Comparison of ENCODE assay signal across 17 cellular contexts in genomic region chr11:130202818-130203671, GRCh38. TPM values are rescaled to one million over a fixed set of nuclear protein-coding genes. Genes with fewer than 3 reads are reported as not detected.
DNase-seq lines count a peak whose midpoint lies in the region; ATAC-seq and TF ChIP-seq lines count a peak whose summit lies in the region.
"Had no signal": no experiment of that assay in that cellular context is flagged by ENCODE, and none has a peak within 500 bp of the region (broad histone marks: within the 10 kb centered on the region; RNA-seq: fewer than 3 reads in every experiment).

No MANE protein-coding gene starts in this region.

- intact Hi-C loops in Caco-2 (cut with micrococcal nuclease; ENCODE audit: unreplicated experiment): no loop called here

- H3K4me3 Mint-ChIP-seq in Caco-2 (ENCODE audit: unreplicated experiment) (no peak overlapping the region), memory B cell (peak overlapping the region; percentile 49), type B pancreatic cell (no peak overlapping the region)
- H3K4me3 Mint-ChIP-seq in stimulated activated effector memory CD8-positive, alpha-beta T cell treated with anti-CD3 and anti-CD28 coated beads, Interleukin-12 subunit alpha, Interleukin-12 subunit beta, amount 100 ng/mL, for 72 hours: no peak overlapping the region
- H3K4me3 Mint-ChIP-seq: CD4-positive, CD25-positive, alpha-beta regulatory T cell had no signal

- H3K27me3 Mint-ChIP-seq in Caco-2 (ENCODE audit: insufficient read depth, unreplicated experiment): no peaks in the 10 kb centered on the region
- no peaks in the 10 kb centered on the region for H3K27me3 Mint-ChIP-seq in memory B cell
- no peaks in the 10 kb centered on the region for H3K27me3 Mint-ChIP-seq in type B pancreatic cell
- H3K27me3 Mint-ChIP-seq: CD4-positive, CD25-positive, alpha-beta regulatory T cell had no signal

- no peaks in the 10 kb centered on the region for H3K4me1 ChIP-seq in Caco-2
- H3K4me1 ChIP-seq in RWPE2 (ENCODE audit: insufficient read depth, poor library complexity, severe bottlenecking): peaks cover 1% of the 10 kb centered on the region

- H3K4me1 Mint-ChIP-seq in Caco-2 (ENCODE audit: low read depth, unreplicated experiment) (no peaks in the 10 kb centered on the region), memory B cell (peaks cover 23% of the 10 kb centered on the region), type B pancreatic cell (ENCODE audit: unreplicated experiment) (no peaks in the 10 kb centered on the region)
- H3K4me1 Mint-ChIP-seq in stimulated activated effector memory CD8-positive, alpha-beta T cell treated with anti-CD3 and anti-CD28 coated beads, Interleukin-12 subunit alpha, Interleukin-12 subunit beta, amount 100 ng/mL, for 72 hours: no peaks in the 10 kb centered on the region
- H3K4me1 Mint-ChIP-seq: CD4-positive, CD25-positive, alpha-beta regulatory T cell had no signal

- POLR2A ChIA-PET in Caco-2 (lab: Charles Lee): no interaction called here

- no peak for TF ChIP-seq CTCF in Caco-2 (IDR thresholded peaks at IDR 0.05; ENCODE audit: insufficient read depth in 1 of 2, low read depth in 1 of 2, low read length in 1 of 2, severe bottlenecking in 1 of 2, unreplicated experiment in 1 of 2)
- TF ChIP-seq CTCF in RWPE2 (IDR thresholded peaks at IDR 0.05; ENCODE audit: poor library complexity, severe bottlenecking): no peak
- no peak for TF ChIP-seq CTCF in type B pancreatic cell (conservative IDR thresholded peaks at IDR 0.05)

- H3K27ac Mint-ChIP-seq in Caco-2 (ENCODE audit: unreplicated experiment): peak overlapping the region; percentile 3
- H3K27ac Mint-ChIP-seq in memory B cell: peak overlapping the region; percentile 21
- H3K27ac Mint-ChIP-seq in stimulated activated effector memory CD8-positive, alpha-beta T cell treated with anti-CD3 and anti-CD28 coated beads, Interleukin-12 subunit alpha, Interleukin-12 subunit beta, amount 100 ng/mL, for 72 hours: no peak overlapping the region
- H3K27ac Mint-ChIP-seq in type B pancreatic cell: no peak overlapping the region

- H3K9me3 Mint-ChIP-seq in Caco-2 (ENCODE audit: unreplicated experiment): no peaks in the 10 kb centered on the region
- no peaks in the 10 kb centered on the region for H3K9me3 Mint-ChIP-seq in memory B cell
- H3K9me3 Mint-ChIP-seq in stimulated activated effector memory CD8-positive, alpha-beta T cell treated with anti-CD3 and anti-CD28 coated beads, Interleukin-12 subunit alpha, Interleukin-12 subunit beta, amount 100 ng/mL, for 72 hours: no peaks in the 10 kb centered on the region
- no peaks in the 10 kb centered on the region for H3K9me3 Mint-ChIP-seq in type B pancreatic cell
- H3K9me3 Mint-ChIP-seq: CD4-positive, CD25-positive, alpha-beta regulatory T cell had no signal

- H3K4me3 ChIP-seq in Caco-2 (ENCODE audit: low read depth, low read length) (no peak overlapping the region), RWPE2 (ENCODE audit: severe bottlenecking) (no peak overlapping the region)
- H3K4me3 ChIP-seq: SK-N-MC had no signal

- H3K27me3 ChIP-seq in Caco-2 (replicated peaks; ENCODE audit: control insufficient read depth, insufficient read depth, low read length) (no peaks in the 10 kb centered on the region), RWPE2 (ENCODE audit: insufficient read depth, poor library complexity, severe bottlenecking) (no peaks in the 10 kb centered on the region)

- peaks cover 96% of the 10 kb centered on the region for H3K36me3 Mint-ChIP-seq in Caco-2 (ENCODE audit: insufficient read depth, unreplicated experiment)
- peaks cover 33% of the 10 kb centered on the region for H3K36me3 Mint-ChIP-seq in memory B cell
- H3K36me3 Mint-ChIP-seq in stimulated activated effector memory CD8-positive, alpha-beta T cell treated with anti-CD3 and anti-CD28 coated beads, Interleukin-12 subunit alpha, Interleukin-12 subunit beta, amount 100 ng/mL, for 72 hours: no peaks in the 10 kb centered on the region
- peaks cover 12% of the 10 kb centered on the region for H3K36me3 Mint-ChIP-seq in type B pancreatic cell
- H3K36me3 Mint-ChIP-seq: CD4-positive, CD25-positive, alpha-beta regulatory T cell had no signal

- no TSS peak for BruUV-seq in Caco-2 (replicated peaks; lab: Mats Ljungman, UMichigan)

- H3K36me3 ChIP-seq in Caco-2 (ENCODE audit: control insufficient read depth, insufficient read depth, low read length) (peaks cover 24% of the 10 kb centered on the region), RWPE2 (ENCODE audit: low read depth) (peaks cover 38% of the 10 kb centered on the region)

- H3K9me3 ChIP-seq in Caco-2: no peaks in the 10 kb centered on the region
- H3K9me3 ChIP-seq in RWPE2 (ENCODE audit: severe bottlenecking): no peaks in the 10 kb centered on the region

- DNase-seq in Caco-2 (peak in 1 of 2 experiments; percentile 35), RWPE2 (ENCODE audit: low spot score) (peak; percentile 40), memory B cell (ENCODE audit: low spot score in 2 of 2) (no peak), kidney tubule cell (ENCODE audit: low spot score) (no peak), NCI-H2107 treated with DMSO at 0.1 percent for 48 hours (lab: John Stamatoyannopoulos, UW; ENCODE audit: unreplicated experiment) (no peak), type B pancreatic cell (ENCODE audit: extremely low spot score, unreplicated experiment) (no peak)
- DNase-seq in stimulated activated effector memory CD8-positive, alpha-beta T cell treated with anti-CD3 and anti-CD28 coated beads, Interleukin-12 subunit alpha, Interleukin-12 subunit beta, amount 100 ng/mL, for 72 hours (ENCODE audit: low spot score in 2 of 2): no peak
- DNase-seq: ACHN; AML-193; CD4-positive, CD25-positive, alpha-beta regulatory T cell; HCEC 1CT; NCI-H1436 treated with DMSO at 0.1 percent for 48 hours; NCI-H2081; NCI-H510A treated with DMSO at 0.1 percent for 48 hours had no signal

- CTCF ChIA-PET in Caco-2 (lab: Charles Lee): interaction anchor here (0.9 kb wide), 1 partner anchor 57 kb away, joined by 3 read pairs; no protein-coding TSS in a partner anchor

- ATAC-seq in RWPE2 (ENCODE audit: low read depth): no peak
- peak; percentile 66 for ATAC-seq in memory B cell (ENCODE audit: low read depth)
- ATAC-seq in stimulated activated effector memory CD8-positive, alpha-beta T cell treated with anti-CD3 and anti-CD28 coated beads, Interleukin-12 subunit alpha, Interleukin-12 subunit beta, amount 100 ng/mL, for 72 hours: peak; percentile 8
- ATAC-seq in GM18858 (IDR thresholded peaks at IDR 0.05; ENCODE audit: unreplicated experiment): no peak
- ATAC-seq: Right ventricle myocardium inferior had no signal

- H3K27ac ChIP-seq in RWPE2 (ENCODE audit: poor library complexity, severe bottlenecking): no peak overlapping the region
- H3K27ac ChIP-seq: SK-N-MC had no signal

RNA-seq across cellular contexts. Expression of gene ST14, which starts 43.5 kb away (rescaled TPM):
- total RNA-seq in Caco-2 (2022): 298 and 304 TPM in 2 replicates
- total RNA-seq in type B pancreatic cell (ENCODE audit: low replicate concordance): 71.7 and 170 TPM in 2 replicates
- total RNA-seq: CD4-positive, CD25-positive, alpha-beta regulatory T cell had no signal

Comparison
In these comparisons a context has a peak if more than half of its experiments do, and no peak if none do; other contexts are left out.
1. H3K27ac Mint-ChIP-seq: peak in Caco-2 (single experiment) and memory B cell (single experiment); none in stimulated activated effector memory CD8-positive, alpha-beta T cell treated with anti-CD3 and anti-CD28 coated beads, Interleukin-12 subunit alpha, Interleukin-12 subunit beta, amount 100 ng/mL, for 72 hours (single experiment) and type B pancreatic cell (single experiment).
2. ATAC-seq: peak in memory B cell (single experiment) and stimulated activated effector memory CD8-positive, alpha-beta T cell treated with anti-CD3 and anti-CD28 coated beads, Interleukin-12 subunit alpha, Interleukin-12 subunit beta, amount 100 ng/mL, for 72 hours (single experiment); none in RWPE2 (single experiment) and GM18858 (single experiment).